10 cellular contexts compared by ENCODE assay signal in genomic region chr15:74399511-74400312, GRCh38. TPM values are rescaled to one million over a fixed set of nuclear protein-coding genes. Genes with fewer than 3 reads are reported as not detected.
DNase-seq lines count a peak whose midpoint lies in the region; ATAC-seq and TF ChIP-seq lines count a peak whose summit lies in the region.
"Had no signal": no experiment of that assay in that cellular context is flagged by ENCODE, and none has a peak within 500 bp of the region (broad histone marks: within the 10 kb centered on the region; RNA-seq: fewer than 3 reads in every experiment).

No MANE protein-coding gene starts in this region.

- H3K4me1 Mint-ChIP-seq in activated T-helper 1 cell treated with anti-CD3 and anti-CD28 coated beads, Interleukin-12 subunit alpha, Interleukin-12 subunit beta, Interleukin-2, Interleukin-4 antibody, amounts not matched to agents 30 ng/mL and 10 ng/mL and 1 ng/mL, durations not matched to agents 14 hours and 24 hours and 36 hours (ENCODE audit: low read depth): peaks cover 98% of the 10 kb centered on the region

- H4K8ac ChIP-seq in neuronal stem cell (ENCODE audit: low read depth, low read length): no peak overlapping the region

- H3K4me3 Mint-ChIP-seq in activated T-helper 1 cell treated with anti-CD3 and anti-CD28 coated beads, Interleukin-12 subunit alpha, Interleukin-12 subunit beta, Interleukin-2, Interleukin-4 antibody, amounts not matched to agents 30 ng/mL and 10 ng/mL and 1 ng/mL, durations not matched to agents 14 hours and 24 hours and 36 hours: peak overlapping the region; percentile 30

- peak overlapping the region; percentile 55 for H3K4me2 ChIP-seq in DND-41 (ENCODE audit: insufficient read depth, low read length)
- no peak overlapping the region for H3K4me2 ChIP-seq in neuronal stem cell (ENCODE audit: insufficient read depth, low read length, poor library complexity, severe bottlenecking)

- peak overlapping the region; percentile 8 for H3K18ac ChIP-seq in neuronal stem cell (ENCODE audit: low read length)

- no peak overlapping the region for H3K23ac ChIP-seq in neuronal stem cell (ENCODE audit: low read depth, low read length, poor library complexity)

- H3K27me3 ChIP-seq in DND-41 (ENCODE audit: insufficient read depth, low read length, poor library complexity): no peaks in the 10 kb centered on the region
- peaks cover 0 to 45% (median 0%) of the 10 kb centered on the region in 3 experiments for H3K27me3 ChIP-seq in neuronal stem cell (ENCODE audit: control insufficient read depth in 3 of 3, insufficient read depth in 3 of 3, low read depth in 1 of 3, low read length in 3 of 3)

- H3K4ac ChIP-seq in neuronal stem cell (ENCODE audit: low read length): no peak overlapping the region

- H3K36me3 Mint-ChIP-seq in activated T-helper 1 cell treated with anti-CD3 and anti-CD28 coated beads, Interleukin-12 subunit alpha, Interleukin-12 subunit beta, Interleukin-2, Interleukin-4 antibody, amounts not matched to agents 30 ng/mL and 10 ng/mL and 1 ng/mL, durations not matched to agents 14 hours and 24 hours and 36 hours (ENCODE audit: low read depth): peaks cover 15% of the 10 kb centered on the region

- DNase-seq in DND-41 (peak; percentile 93), LHCN-M2 (ENCODE audit: low read depth) (peak; percentile 95), neuronal stem cell (ENCODE audit: low spot score) (no peak), NCI-H524 treated with DMSO at 0.1 percent for 48 hours (lab: John Stamatoyannopoulos, UW) (no peak), SKM-1 treated with dmso at 0.1 percent for 144 hours (lab: John Stamatoyannopoulos, UW; ENCODE audit: unreplicated experiment) (no peak)
- DNase-seq in activated T-helper 1 cell treated with anti-CD3 and anti-CD28 coated beads, Interleukin-12 subunit alpha, Interleukin-12 subunit beta, Interleukin-2, Interleukin-4 antibody, amounts not matched to agents 30 ng/mL and 10 ng/mL and 1 ng/mL, durations not matched to agents 14 hours and 24 hours and 36 hours (ENCODE audit: low spot score): peak; percentile 44
- DNase-seq: effector CD4-positive, alpha-beta T cell had no signal

- H2AFZ ChIP-seq in DND-41 (ENCODE audit: low read depth, low read length) (no peak overlapping the region), neuronal stem cell (ENCODE audit: low read length) (no peak overlapping the region)

- no peak overlapping the region for H2BK12ac ChIP-seq in neuronal stem cell (ENCODE audit: low read length)

- H2BK5ac ChIP-seq in neuronal stem cell (ENCODE audit: low read length): no peak overlapping the region

- no peaks in the 10 kb centered on the region for H3K79me2 ChIP-seq in DND-41 (ENCODE audit: insufficient read depth, low read length)

- no peak overlapping the region for H4K91ac ChIP-seq in neuronal stem cell (ENCODE audit: low read depth, low read length, poor library complexity)

- no peaks in the 10 kb centered on the region for H3K79me1 ChIP-seq in neuronal stem cell (ENCODE audit: low read depth, low read length)

- no peaks in the 10 kb centered on the region for H3K27me3 Mint-ChIP-seq in activated T-helper 1 cell treated with anti-CD3 and anti-CD28 coated beads, Interleukin-12 subunit alpha, Interleukin-12 subunit beta, Interleukin-2, Interleukin-4 antibody, amounts not matched to agents 30 ng/mL and 10 ng/mL and 1 ng/mL, durations not matched to agents 14 hours and 24 hours and 36 hours (ENCODE audit: insufficient read depth)

- H3K9me3 Mint-ChIP-seq in activated T-helper 1 cell treated with anti-CD3 and anti-CD28 coated beads, Interleukin-12 subunit alpha, Interleukin-12 subunit beta, Interleukin-2, Interleukin-4 antibody, amounts not matched to agents 30 ng/mL and 10 ng/mL and 1 ng/mL, durations not matched to agents 14 hours and 24 hours and 36 hours: no peaks in the 10 kb centered on the region

- WGBS in neuronal stem cell (ENCODE audit: extremely low coverage in 2 of 2, insufficient read length in 2 of 2, insufficient replicate concordance in 1 of 2), 2 donors: no CpG with 5 or more reads among the region's 5 CpGs

- H3K14ac ChIP-seq in neuronal stem cell (ENCODE audit: low read length): no peak overlapping the region

- H4K20me1 ChIP-seq in DND-41 (ENCODE audit: insufficient read depth, low read length): no peaks in the 10 kb centered on the region

- intact Hi-C loops in activated T-helper 1 cell treated with anti-CD3 and anti-CD28 coated beads, Interleukin-12 subunit alpha, Interleukin-12 subunit beta, Interleukin-2, Interleukin-4 antibody, amounts not matched to agents 30 ng/mL and 10 ng/mL and 1 ng/mL, durations not matched to agents 14 hours and 24 hours and 36 hours (cut with micrococcal nuclease): no loop called here

- no peak for TF ChIP-seq CTCF in DND-41 (IDR thresholded peaks at IDR 0.05; ENCODE audit: borderline replicate concordance, extremely low read depth, low read length, poor library complexity, severe bottlenecking)

- peak overlapping the region; percentile 85 for H3K27ac Mint-ChIP-seq in activated T-helper 1 cell treated with anti-CD3 and anti-CD28 coated beads, Interleukin-12 subunit alpha, Interleukin-12 subunit beta, Interleukin-2, Interleukin-4 antibody, amounts not matched to agents 30 ng/mL and 10 ng/mL and 1 ng/mL, durations not matched to agents 14 hours and 24 hours and 36 hours

- no peak overlapping the region for H2BK120ac ChIP-seq in neuronal stem cell (ENCODE audit: low read depth, low read length)

- no peaks in the 10 kb centered on the region for H3K9me3 ChIP-seq in DND-41 (ENCODE audit: insufficient read depth, low read length, severe bottlenecking)
- H3K9me3 ChIP-seq in neuronal stem cell (replicated peaks in 1 of 2; ENCODE audit: control insufficient read depth in 2 of 2, insufficient read depth in 1 of 2, low read depth in 1 of 2, low read length in 2 of 2): no peaks in the 10 kb centered on the region

- peaks cover 80% of the 10 kb centered on the region for H3K4me1 ChIP-seq in DND-41 (ENCODE audit: insufficient read depth, low read length)
- peaks cover 3 to 8% of the 10 kb centered on the region in 2 donors for H3K4me1 ChIP-seq in neuronal stem cell (ENCODE audit: control insufficient read depth in 2 of 2, insufficient read depth in 1 of 2, low read depth in 1 of 2, low read length in 2 of 2)

- H3K27ac ChIP-seq in DND-41 (ENCODE audit: low read length) (peak overlapping the region; percentile 99), neuronal stem cell (replicated peaks; ENCODE audit: low read length) (no peak overlapping the region)

- H3K9ac ChIP-seq in DND-41 (ENCODE audit: low read depth, low read length): peak overlapping the region; percentile 57
- no peak overlapping the region for H3K9ac ChIP-seq in neuronal stem cell (ENCODE audit: low read depth, low read length, poor library complexity)

- H2BK15ac ChIP-seq in neuronal stem cell (ENCODE audit: low read length): no peak overlapping the region

- H3K36me3 ChIP-seq in DND-41 (ENCODE audit: insufficient read depth, low read length) (no peaks in the 10 kb centered on the region), neuronal stem cell (replicated peaks in 1 of 2; ENCODE audit: control insufficient read depth in 2 of 2, insufficient read depth in 2 of 2, low read length in 2 of 2) (no peaks in the 10 kb centered on the region)

- ATAC-seq in DND-41 (ENCODE audit: insufficient read depth, low read depth): peak; percentile 75
- ATAC-seq in HG03342 (IDR thresholded peaks at IDR 0.05; ENCODE audit: unreplicated experiment): no peak
- no peak for ATAC-seq in GM19328 (IDR thresholded peaks at IDR 0.05; ENCODE audit: unreplicated experiment)

- H3K4me3 ChIP-seq in DND-41 (ENCODE audit: low read depth in 1 of 2, low read length in 2 of 2) (peak overlapping the region in 1 of 2 experiments; percentile 34; a peak in 1 of 4 replicates), neuronal stem cell (ENCODE audit: low read length in 2 of 2) (no peak overlapping the region)

- H2AK5ac ChIP-seq in neuronal stem cell (ENCODE audit: low read depth, low read length): no peak overlapping the region

RNA-seq across cellular contexts. Expression of gene CYP11A1, which starts 32.3 kb away (rescaled TPM):
- not detected in 2 replicates for total RNA-seq in LHCN-M2 (2014; rRNA removed)
- not detected for polyA plus RNA-seq in LHCN-M2 (2012)
- not detected in 2 replicates for total RNA-seq in activated T-helper 1 cell treated with anti-CD3 and anti-CD28 coated beads, Interleukin-12 subunit alpha, Interleukin-12 subunit beta, Interleukin-2, Interleukin-4 antibody, amounts not matched to agents 30 ng/mL and 10 ng/mL and 1 ng/mL, durations not matched to agents 14 hours and 24 hours and 36 hours
- polyA plus RNA-seq in neuronal stem cell (2013, experiment 1 of 2): 0.77 TPM
- 0.80 TPM for polyA plus RNA-seq in neuronal stem cell (2013, experiment 2 of 2)
- total RNA-seq: T-helper 1 cell treated with Interleukin-12 subunit alpha and Interleukin-12 subunit beta and Interleukin-4 antibody, amounts not matched to agents 30 ng/mL and 1 ng/mL, for 36 hours had no signal

RNA-seq across cellular contexts. Expression of gene SEMA7A, which starts 34.0 kb away (rescaled TPM):
- total RNA-seq in LHCN-M2 (2014; rRNA removed): 131 and 158 TPM in 2 replicates
- 142 TPM for polyA plus RNA-seq in LHCN-M2 (2012)
- 102 TPM in 2 replicates for total RNA-seq in activated T-helper 1 cell treated with anti-CD3 and anti-CD28 coated beads, Interleukin-12 subunit alpha, Interleukin-12 subunit beta, Interleukin-2, Interleukin-4 antibody, amounts not matched to agents 30 ng/mL and 10 ng/mL and 1 ng/mL, durations not matched to agents 14 hours and 24 hours and 36 hours
- polyA plus RNA-seq in neuronal stem cell (2013, experiment 1 of 2): 10.3 TPM
- polyA plus RNA-seq in neuronal stem cell (2013, experiment 2 of 2): 10.3 TPM

Comparison
In these comparisons a context has a peak if more than half of its experiments do, and no peak if none do; other contexts are left out.
1. DNase-seq: peak in DND-41 (single experiment), LHCN-M2 (single experiment) and activated T-helper 1 cell treated with anti-CD3 and anti-CD28 coated beads, Interleukin-12 subunit alpha, Interleukin-12 subunit beta, Interleukin-2, Interleukin-4 antibody, amounts not matched to agents 30 ng/mL and 10 ng/mL and 1 ng/mL, durations not matched to agents 14 hours and 24 hours and 36 hours (single experiment); none in neuronal stem cell (single experiment), NCI-H524 treated with DMSO at 0.1 percent for 48 hours (single experiment) and SKM-1 treated with dmso at 0.1 percent for 144 hours (single experiment).